Comparison of ENCODE assay signal across 9 cellular contexts in genomic region chr17:75927286-75927922, GRCh38. TPM values are rescaled to one million over a fixed set of nuclear protein-coding genes. Genes with fewer than 3 reads are reported as not detected.
DNase-seq lines count a peak whose midpoint lies in the region; ATAC-seq and TF ChIP-seq lines count a peak whose summit lies in the region.
"Had no signal": no experiment of that assay in that cellular context is flagged by ENCODE, and none has a peak within 500 bp of the region (broad histone marks: within the 10 kb centered on the region; RNA-seq: fewer than 3 reads in every experiment).

No MANE protein-coding gene starts in this region.

- no peak overlapping the region for H3K4me3 ChIP-seq in LNCaP clone FGC (ENCODE audit: low read depth, low read length)
- H3K4me3 ChIP-seq in prostate gland = no peak overlapping the region

- no peak for TF ChIP-seq POLR2A in prostate gland (IDR thresholded peaks at IDR 0.05)

- 36% methylated on average over 6 of the region's 6 CpGs for WGBS in prostate gland

- no peaks in the 10 kb centered on the region for H3K27me3 ChIP-seq in prostate gland (replicated peaks; ENCODE audit: insufficient read depth)

- ATAC-seq in GM18520 (IDR thresholded peaks at IDR 0.05; ENCODE audit: unreplicated experiment) = no peak
- no peak for ATAC-seq in HG02678 (IDR thresholded peaks at IDR 0.05; ENCODE audit: unreplicated experiment)

- H3K27ac ChIP-seq in epithelial cell of prostate = peak overlapping the region; percentile 63
- H3K27ac ChIP-seq in prostate gland = peak overlapping the region; percentile 11 to 44

- no peaks in the 10 kb centered on the region for H3K4me1 ChIP-seq in prostate gland (replicated peaks)

- peak; percentile 28 for DNase-seq in NCI-H1436 (lab: John Stamatoyannopoulos, UW)
- no peak for DNase-seq in NCI-H1436 treated with DMSO at 0.1 percent for 48 hours (lab: John Stamatoyannopoulos, UW)
- peak; percentile 27 for DNase-seq in LNCaP clone FGC (ENCODE audit: low read depth)
- DNase-seq in epithelial cell of prostate (ENCODE audit: low read depth, low spot score) = peak; percentile 48
- peak; percentile 77 for DNase-seq in prostate gland (ENCODE audit: low spot score)
- no peak for DNase-seq in C1 segment of cervical spinal cord (lab: John Stamatoyannopoulos, UW)
- DNase-seq: CD4-positive, alpha-beta memory T cell had no signal

- TF ChIP-seq CTCF in LNCaP clone FGC (IDR thresholded peaks at IDR 0.05; ENCODE audit: control insufficient read depth, extremely low read depth, insufficient read depth) = peak; percentile 44
- peak in 3 of 4 experiments; percentile 17 to 55 (median 47) for TF ChIP-seq CTCF in prostate gland (IDR thresholded peaks at IDR 0.05)

- intact Hi-C loops in prostate gland (cut with DNase I) = no loop called here

- no peaks in the 10 kb centered on the region for H3K36me3 ChIP-seq in prostate gland

- no peaks in the 10 kb centered on the region for H3K9me3 ChIP-seq in prostate gland

RNA-seq across cellular contexts. Expression of gene FBF1, which starts 13.4 kb away (rescaled TPM):
- total RNA-seq in prostate gland = 10 to 100 TPM; 18.9 to 31.3 TPM

RNA-seq across cellular contexts. Expression of gene MRPL38, which starts 22.7 kb away (rescaled TPM):
- total RNA-seq in prostate gland = 10 to 100 TPM; 40.3 to 85.6 TPM

RNA-seq across cellular contexts. Expression of gene TRIM65, which starts 30.7 kb away (rescaled TPM):
- total RNA-seq in prostate gland = 10 to 100 TPM; 27.5 to 28.1 TPM

RNA-seq across cellular contexts. Expression of gene TRIM47, which starts 49.0 kb away (rescaled TPM):
- 10 to 100 TPM; 21.3 to 62.9 TPM for total RNA-seq in prostate gland

RNA-seq across cellular contexts. Expression of gene ACOX1, which starts 51.6 kb away (rescaled TPM):
- total RNA-seq in prostate gland = 10 to 100 TPM; 75.5 to 79.0 TPM

Comparison
In these comparisons a context has a peak if more than half of its experiments do, and no peak if none do; other contexts are left out.
1. DNase-seq: peak in NCI-H1436 (single experiment), LNCaP clone FGC (single experiment), epithelial cell of prostate (single experiment) and prostate gland (single experiment); none in NCI-H1436 treated with DMSO at 0.1 percent for 48 hours (single experiment) and C1 segment of cervical spinal cord (0 of 14).